21 cellular contexts compared by ENCODE assay signal in genomic region chrX:29965634-29966033, GRCh38.
DNase-seq lines count a peak whose midpoint lies in the region; ATAC-seq, FAIRE-seq and TF ChIP-seq lines count a peak whose summit lies in the region.
"Had no signal": no experiment of that assay in that cellular context is flagged by ENCODE, and none has a peak within 500 bp of the region (broad histone marks: within the 10 kb centered on the region; RNA-seq: fewer than 3 reads in every experiment).

No MANE protein-coding gene starts in this region.

- no peaks in the 10 kb centered on the region for H3K9me3 ChIP-seq in HUES64 (ENCODE audit: insufficient read depth, low read depth, low read length)
- H3K9me3 ChIP-seq in iPS-20b (ENCODE audit: insufficient read depth, low read depth, low read length) = no peaks in the 10 kb centered on the region
- no peaks in the 10 kb centered on the region for H3K9me3 ChIP-seq in pancreas
- H3K9me3 ChIP-seq: BLaER1, Caco-2 had no signal

- POLR2A ChIA-PET in naive thymus-derived CD8-positive, alpha-beta T cell (lab: Charles Lee) = no interaction called here

- TF ChIP-seq CTCF in GM23338 (conservative IDR thresholded peaks at IDR 0.05; ENCODE audit: low read depth in 2 of 2) = no peak
- no peak for TF ChIP-seq CTCF in pancreas (IDR thresholded peaks at IDR 0.05)

- H3K36me3 Mint-ChIP-seq in GM23338 (ENCODE audit: low read depth) = no peaks in the 10 kb centered on the region
- no peaks in the 10 kb centered on the region for H3K36me3 Mint-ChIP-seq in naive thymus-derived CD8-positive, alpha-beta T cell
- H3K36me3 Mint-ChIP-seq: CD4-positive, CD25-positive, alpha-beta regulatory T cell; CD8-positive, alpha-beta T cell had no signal

- no peaks in the 10 kb centered on the region for H4K20me1 ChIP-seq in GM23338 (replicated peaks; ENCODE audit: insufficient read depth)
- H4K20me1 ChIP-seq: BLaER1 had no signal

- no peaks in the 10 kb centered on the region for H3K27me3 ChIP-seq in GM23338 (ENCODE audit: insufficient read depth)
- no peaks in the 10 kb centered on the region for H3K27me3 ChIP-seq in HUES64 (ENCODE audit: insufficient read depth, low read length)
- no peaks in the 10 kb centered on the region for H3K27me3 ChIP-seq in iPS-20b (ENCODE audit: insufficient read depth, low read length)
- H3K27me3 ChIP-seq in pancreas = peaks cover 0 to 9% (median 0%) of the 10 kb centered on the region in 4 donors
- H3K27me3 ChIP-seq: BLaER1 had no signal

- no peak overlapping the region for H3K27ac Mint-ChIP-seq in GM23338
- H3K27ac Mint-ChIP-seq in naive thymus-derived CD8-positive, alpha-beta T cell = no peak overlapping the region
- H3K27ac Mint-ChIP-seq: B cell; CD4-positive, CD25-positive, alpha-beta regulatory T cell; CD8-positive, alpha-beta T cell had no signal

- no peaks in the 10 kb centered on the region for H3K9me2 ChIP-seq in GM23338 (ENCODE audit: insufficient read depth)

- ATAC-seq in GM23338 (no peak), pancreas (no peak)
- ATAC-seq in naive thymus-derived CD8-positive, alpha-beta T cell = no peak
- ATAC-seq: CD8-positive, alpha-beta T cell; HCT116 had no signal

- peaks cover 30% of the 10 kb centered on the region for H3K4me1 ChIP-seq in GM23338 (ENCODE audit: insufficient read depth)
- peaks cover 27% of the 10 kb centered on the region for H3K4me1 ChIP-seq in HUES64 (ENCODE audit: insufficient read depth, low read length)
- peaks cover 15% of the 10 kb centered on the region; the same call in 1 of the 2 replicates for H3K4me1 ChIP-seq in iPS-20b (ENCODE audit: insufficient read depth, low read length)
- H3K4me1 ChIP-seq in pancreas = no peaks in the 10 kb centered on the region
- H3K4me1 ChIP-seq: Caco-2 had no signal

- H3K4me3 Mint-ChIP-seq in GM23338 = no peak overlapping the region
- H3K4me3 Mint-ChIP-seq in naive thymus-derived CD8-positive, alpha-beta T cell = no peak overlapping the region
- H3K4me3 Mint-ChIP-seq: B cell; CD4-positive, CD25-positive, alpha-beta regulatory T cell; CD8-positive, alpha-beta T cell; H9 had no signal

- peak; percentile 12 for DNase-seq in GM23338 (ENCODE audit: low spot score)
- no peak for DNase-seq in pancreas
- DNase-seq in activated T-cell treated with anti-CD3 and anti-CD28 coated beads, Interleukin-2, amount 50 U/mL, for 1 hour = no peak
- DNase-seq in naive thymus-derived CD8-positive, alpha-beta T cell = no peak
- DNase-seq in SIG-M5 treated with dmso at 0.1 percent for 504 hours (lab: John Stamatoyannopoulos, UW; ENCODE audit: unreplicated experiment) = no peak
- DNase-seq: Caco-2; CD4-positive, CD25-positive, alpha-beta regulatory T cell; CD8-positive, alpha-beta T cell; DMS153; DND-41; H9 had no signal

- no peaks in the 10 kb centered on the region for H3K79me2 ChIP-seq in GM23338 (replicated peaks; ENCODE audit: insufficient read depth)

- no peak overlapping the region for H2AFZ ChIP-seq in GM23338

- no peak overlapping the region for H3K27ac ChIP-seq in GM23338 (ENCODE audit: low read depth)
- H3K27ac ChIP-seq in HUES64 (ENCODE audit: low read depth, low read length) = 0 out of 2 replicates have a peak overlapping the region, but pooled peaks have one; percentile 8
- no peak overlapping the region for H3K27ac ChIP-seq in iPS-20b (ENCODE audit: low read length)
- H3K27ac ChIP-seq in pancreas = no peak overlapping the region
- H3K27ac ChIP-seq: 22Rv1, BLaER1, C4-2B had no signal

- FAIRE-seq in pancreas (lab: Jason Lieb, UNC) = peak; percentile 9
- FAIRE-seq: A204.1, G401.6, GM12892 had no signal

- no peaks in the 10 kb centered on the region for H3K9me3 Mint-ChIP-seq in GM23338
- peaks cover 0 to 4% (median 0%) of the 10 kb centered on the region in 9 donors for H3K9me3 Mint-ChIP-seq in naive thymus-derived CD8-positive, alpha-beta T cell

- intact Hi-C loops in pancreas (cut with DNase I) = no loop called here

- H3K9ac ChIP-seq in HUES64 (ENCODE audit: low read depth, low read length) = no peak overlapping the region
- no peak overlapping the region for H3K9ac ChIP-seq in iPS-20b (ENCODE audit: low read depth, low read length)
- H3K9ac ChIP-seq: BLaER1 had no signal

- peaks cover 18% of the 10 kb centered on the region; the same call in 2 of the 3 replicates for H3K4me1 Mint-ChIP-seq in GM23338
- H3K4me1 Mint-ChIP-seq in naive thymus-derived CD8-positive, alpha-beta T cell = no peaks in the 10 kb centered on the region
- H3K4me1 Mint-ChIP-seq: B cell; CD4-positive, CD25-positive, alpha-beta regulatory T cell had no signal

- no peak overlapping the region for H3K4me3 ChIP-seq in GM23338
- no peak overlapping the region for H3K4me3 ChIP-seq in HUES64 (ENCODE audit: low read length)
- peak overlapping the region; percentile 21; the same call in 1 of the 2 replicates for H3K4me3 ChIP-seq in iPS-20b (ENCODE audit: low read length)
- H3K4me3 ChIP-seq in pancreas = no peak overlapping the region
- H3K4me3 ChIP-seq: BLaER1 had no signal

- 50% methylated on average over 1 of the region's 1 CpG for WGBS in HUES64
- 44 to 56% methylated on average over 1 of the region's 1 CpG for WGBS in pancreas, 2 donors

- no peaks in the 10 kb centered on the region for H3F3A ChIP-seq in GM23338 (replicated peaks; ENCODE audit: low read depth)

- peak overlapping the region; percentile 60; the same call in 1 of the 2 replicates for H3K4me2 ChIP-seq in GM23338
- H3K4me2 ChIP-seq: BLaER1 had no signal

- H3K27me3 Mint-ChIP-seq in GM23338 (ENCODE audit: insufficient read depth, low read depth, poor library complexity) = no peaks in the 10 kb centered on the region
- no peaks in the 10 kb centered on the region for H3K27me3 Mint-ChIP-seq in naive thymus-derived CD8-positive, alpha-beta T cell
- H3K27me3 Mint-ChIP-seq: B cell; CD4-positive, CD25-positive, alpha-beta regulatory T cell had no signal

- H3K36me3 ChIP-seq in GM23338 (ENCODE audit: insufficient read depth) = no peaks in the 10 kb centered on the region
- H3K36me3 ChIP-seq in HUES64 (ENCODE audit: insufficient read depth, low read length) = no peaks in the 10 kb centered on the region
- no peaks in the 10 kb centered on the region for H3K36me3 ChIP-seq in iPS-20b (ENCODE audit: insufficient read depth, low read depth, low read length)
- no peaks in the 10 kb centered on the region for H3K36me3 ChIP-seq in pancreas
- H3K36me3 ChIP-seq: BLaER1 had no signal

TF ChIP-seq in GM23338, 12 proteins besides CTCF, POLR2A, EP300 and RAD21:
- TF ChIP-seq NANOG (IDR thresholded peaks at IDR 0.05; ENCODE audit: borderline replicate concordance) = peak; percentile 79; the same call in 1 of the 2 replicates
- TF ChIP-seq ZNF331 (CRISPR knock-in tag; IDR thresholded peaks at IDR 0.05; ENCODE audit: low read depth) = no peak
- TF ChIP-seq ETS1 (IDR thresholded peaks at IDR 0.05) = no peak
